ENCODE assay signal across 9 cellular contexts in the genomic region with DNA sequence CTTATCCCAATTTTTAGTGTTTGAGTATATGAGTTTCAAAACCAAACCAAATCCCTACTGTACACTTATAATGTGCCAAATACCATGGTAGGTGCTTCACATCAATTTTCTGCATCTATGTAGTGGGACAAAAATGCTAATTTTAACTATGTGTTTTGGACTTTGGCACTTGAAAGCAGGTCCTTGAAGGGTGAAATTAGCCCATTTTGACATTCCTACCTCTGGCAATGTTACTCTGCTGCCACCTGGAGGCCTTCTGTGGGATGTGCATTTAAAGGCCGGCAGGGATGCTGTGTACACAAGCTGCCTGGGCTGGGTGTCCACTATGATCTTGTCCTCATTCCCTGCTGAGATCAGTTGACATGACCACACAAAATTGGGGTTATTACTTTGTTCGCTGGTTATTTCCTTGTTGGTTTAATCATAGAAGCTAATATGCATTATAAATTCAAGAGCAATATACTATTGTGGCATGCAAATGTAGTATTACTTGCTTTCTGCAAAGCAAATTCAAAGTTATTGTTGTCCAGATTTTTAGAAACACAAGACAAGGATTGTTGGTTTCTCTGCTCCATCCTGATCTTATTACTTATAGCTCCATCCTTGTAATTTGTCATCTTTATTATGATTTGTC.
DNase-seq lines count a peak whose midpoint lies in the region; ATAC-seq and TF ChIP-seq lines count a peak whose summit lies in the region.
"Had no signal": no experiment of that assay in that cellular context is flagged by ENCODE, and none has a peak within 500 bp of the region (broad histone marks: within the 10 kb centered on the region; RNA-seq: fewer than 3 reads in every experiment).

No MANE protein-coding gene starts in this region.

- H3K9me3 Mint-ChIP-seq in activated T-helper 1 cell treated with anti-CD3 and anti-CD28 coated beads, Interleukin-12 subunit alpha, Interleukin-12 subunit beta, Interleukin-2, Interleukin-4 antibody, amounts not matched to agents 30 ng/mL and 10 ng/mL and 1 ng/mL, durations not matched to agents 14 hours and 24 hours and 36 hours: no peaks in the 10 kb centered on the region
- H3K9me3 Mint-ChIP-seq: stimulated activated naive CD8-positive, alpha-beta T cell treated with anti-CD3 and anti-CD28 coated beads, Interleukin-15, Interleukin-2, amounts not matched to agents 100 ng/mL and 50 ng/mL, for 24 hours had no signal

- ATAC-seq in omental fat pad (ENCODE audit: low FRiP score): peak; percentile 77

- TF ChIP-seq POLR2A in Peyer's patch (IDR thresholded peaks at IDR 0.05) (no peak), transverse colon (IDR thresholded peaks at IDR 0.05) (no peak)

- H3K4me1 ChIP-seq in Peyer's patch (no peaks in the 10 kb centered on the region), transverse colon (no peaks in the 10 kb centered on the region)

- DNase-seq in activated gamma-delta T cell treated with Interleukin-2 at 50 U/mL for 16 hours: peak; percentile 57
- no peak for DNase-seq in activated gamma-delta T cell (lab: John Stamatoyannopoulos, UW)
- DNase-seq in HT1080 (ENCODE audit: low read depth): peak; percentile 77
- DNase-seq in Peyer's patch: peak; percentile 47 to 83 (median 68)
- peak; percentile 43 for DNase-seq in activated T-helper 1 cell treated with anti-CD3 and anti-CD28 coated beads, Interleukin-12 subunit alpha, Interleukin-12 subunit beta, Interleukin-2, Interleukin-4 antibody, amounts not matched to agents 30 ng/mL and 10 ng/mL and 1 ng/mL, durations not matched to agents 14 hours and 24 hours and 36 hours (ENCODE audit: low spot score)
- peak; percentile 67 for DNase-seq in fibroblast of the conjunctiva (ENCODE audit: low read depth)
- DNase-seq in omental fat pad (ENCODE audit: low spot score): peak; percentile 69
- DNase-seq in transverse colon: peak; percentile 75

- H3K4me3 Mint-ChIP-seq in activated T-helper 1 cell treated with anti-CD3 and anti-CD28 coated beads, Interleukin-12 subunit alpha, Interleukin-12 subunit beta, Interleukin-2, Interleukin-4 antibody, amounts not matched to agents 30 ng/mL and 10 ng/mL and 1 ng/mL, durations not matched to agents 14 hours and 24 hours and 36 hours: no peak overlapping the region
- H3K4me3 Mint-ChIP-seq: stimulated activated naive CD8-positive, alpha-beta T cell treated with anti-CD3 and anti-CD28 coated beads, Interleukin-15, Interleukin-2, amounts not matched to agents 100 ng/mL and 50 ng/mL, for 24 hours had no signal

- H3K27me3 ChIP-seq in Peyer's patch: no peaks in the 10 kb centered on the region
- H3K27me3 ChIP-seq in transverse colon: no peaks in the 10 kb centered on the region

- WGBS in transverse colon (ENCODE audit: low coverage in 1 of 2), 2 donors: 0% methylated on average over 2 of the region's 2 CpGs

- intact Hi-C loops in activated T-helper 1 cell treated with anti-CD3 and anti-CD28 coated beads, Interleukin-12 subunit alpha, Interleukin-12 subunit beta, Interleukin-2, Interleukin-4 antibody, amounts not matched to agents 30 ng/mL and 10 ng/mL and 1 ng/mL, durations not matched to agents 14 hours and 24 hours and 36 hours (cut with micrococcal nuclease): loop anchor here (1.0 to 2.0 kb wide), 3 partner anchors 202 to 856 kb away; no protein-coding TSS in a partner anchor
- intact Hi-C loops in transverse colon (cut with DNase I; ENCODE audit: low total_unique reads): loop anchor here (5.0 kb wide), 1 partner anchor 201 kb away; no protein-coding TSS in a partner anchor

- H3K4me3 ChIP-seq in Peyer's patch (no peak overlapping the region), transverse colon (no peak overlapping the region)

- TF ChIP-seq EP300 in transverse colon (IDR thresholded peaks at IDR 0.05; ENCODE audit: low read depth): no peak

- peaks cover 11% of the 10 kb centered on the region for H3K4me1 Mint-ChIP-seq in activated T-helper 1 cell treated with anti-CD3 and anti-CD28 coated beads, Interleukin-12 subunit alpha, Interleukin-12 subunit beta, Interleukin-2, Interleukin-4 antibody, amounts not matched to agents 30 ng/mL and 10 ng/mL and 1 ng/mL, durations not matched to agents 14 hours and 24 hours and 36 hours (ENCODE audit: low read depth)

- H3K9me3 ChIP-seq in Peyer's patch: no peaks in the 10 kb centered on the region
- H3K9me3 ChIP-seq in transverse colon: no peaks in the 10 kb centered on the region

- TF ChIP-seq CTCF in Peyer's patch (IDR thresholded peaks at IDR 0.05) (peak; percentile 46 to 97 (median 88)), omental fat pad (IDR thresholded peaks at IDR 0.05) (peak in 2 of 3 donors; percentile 73 to 79), transverse colon (IDR thresholded peaks at IDR 0.05) (peak; percentile 91 to 98 (median 94))

- in situ Hi-C loops in transverse colon (cut with MboI; ENCODE audit: low pct_ligation_motif_present in 1 of 4, low pct_unique_long_range_greater_than_20kb in 1 of 4, low sequenced_read_pairs in 3 of 4): loop anchor here (5.0 kb wide), 1 partner anchor 201 kb away; no protein-coding TSS in a partner anchor

- no peaks in the 10 kb centered on the region for H3K36me3 Mint-ChIP-seq in activated T-helper 1 cell treated with anti-CD3 and anti-CD28 coated beads, Interleukin-12 subunit alpha, Interleukin-12 subunit beta, Interleukin-2, Interleukin-4 antibody, amounts not matched to agents 30 ng/mL and 10 ng/mL and 1 ng/mL, durations not matched to agents 14 hours and 24 hours and 36 hours (ENCODE audit: low read depth)

- no peak overlapping the region for H3K27ac Mint-ChIP-seq in activated T-helper 1 cell treated with anti-CD3 and anti-CD28 coated beads, Interleukin-12 subunit alpha, Interleukin-12 subunit beta, Interleukin-2, Interleukin-4 antibody, amounts not matched to agents 30 ng/mL and 10 ng/mL and 1 ng/mL, durations not matched to agents 14 hours and 24 hours and 36 hours
- H3K27ac Mint-ChIP-seq: stimulated activated naive CD8-positive, alpha-beta T cell treated with anti-CD3 and anti-CD28 coated beads, Interleukin-15, Interleukin-2, amounts not matched to agents 100 ng/mL and 50 ng/mL, for 24 hours had no signal

- H3K27me3 Mint-ChIP-seq in activated T-helper 1 cell treated with anti-CD3 and anti-CD28 coated beads, Interleukin-12 subunit alpha, Interleukin-12 subunit beta, Interleukin-2, Interleukin-4 antibody, amounts not matched to agents 30 ng/mL and 10 ng/mL and 1 ng/mL, durations not matched to agents 14 hours and 24 hours and 36 hours (ENCODE audit: insufficient read depth): peaks cover 4% of the 10 kb centered on the region

- no peak overlapping the region for H3K27ac ChIP-seq in Peyer's patch
- H3K27ac ChIP-seq in transverse colon: no peak overlapping the region

- H3K36me3 ChIP-seq in Peyer's patch: no peaks in the 10 kb centered on the region
- H3K36me3 ChIP-seq in transverse colon: no peaks in the 10 kb centered on the region
